Comparison of ENCODE assay signal across 8 cellular contexts in genomic region chr6:129730477-129731165, GRCh38. TPM values are rescaled to one million over a fixed set of nuclear protein-coding genes. Genes with fewer than 3 reads are reported as not detected.
DNase-seq lines count a peak whose midpoint lies in the region; ATAC-seq and TF ChIP-seq lines count a peak whose summit lies in the region.

No MANE protein-coding gene starts in this region.

- BruUV-seq in PC-3 (replicated peaks; lab: Mats Ljungman, UMichigan), result no TSS peak

- H3K9me3 ChIP-seq in PC-3 (ENCODE audit: low read length) (no peaks in the 10 kb centered on the region), neuron (ENCODE audit: low read length) (no peaks in the 10 kb centered on the region)

- no peaks in the 10 kb centered on the region for H3K79me2 ChIP-seq in PC-3 (ENCODE audit: low read length)

- TF ChIP-seq CTCF in PC-3 (conservative IDR thresholded peaks at IDR 0.05; ENCODE audit: low read depth, low read length), result peak; percentile 77

- H3K9me3 Mint-ChIP-seq in effector memory CD8-positive, alpha-beta T cell, result no peaks in the 10 kb centered on the region

- no peaks in the 10 kb centered on the region for H3K27me3 Mint-ChIP-seq in effector memory CD8-positive, alpha-beta T cell

- H3K27me3 ChIP-seq in PC-3 (ENCODE audit: low read length) (no peaks in the 10 kb centered on the region), neuron (ENCODE audit: insufficient read depth, low read length) (no peaks in the 10 kb centered on the region), H7 (ENCODE audit: control insufficient read depth, insufficient read depth, low read length) (no peaks in the 10 kb centered on the region)

- CTCF ChIA-PET in PC-3 (lab: Charles Lee), result interaction anchor here (1.2 kb wide), 1 partner anchor 132 kb away, joined by 4 read pairs; no protein-coding TSS in a partner anchor

- DNase-seq in activated CD8-positive, alpha-beta memory T cell treated with anti-CD3 and anti-CD28 coated beads, Interleukin-2, amount 50 U/mL, for 4 hours, result peak; percentile 18
- DNase-seq in activated CD8-positive, alpha-beta memory T cell treated with anti-CD3 and anti-CD28 coated beads, Interleukin-2, amount 50 U/mL, for 48 hours, result no peak
- peak; percentile 61 for DNase-seq in PC-3
- peak; percentile 31 to 46 (median 41) for DNase-seq in effector memory CD8-positive, alpha-beta T cell
- no peak for DNase-seq in H7
- no peak for DNase-seq in globus pallidus (ENCODE audit: low spot score)

- H2AFZ ChIP-seq in PC-3 (ENCODE audit: low read length), result peak overlapping the region; percentile 66
- H2AFZ ChIP-seq in neuron (ENCODE audit: low read depth, low read length), result peak overlapping the region; percentile 14

- peak overlapping the region in 1 of 2 donors; percentile 73 for H3K27ac Mint-ChIP-seq in effector memory CD8-positive, alpha-beta T cell

- peaks cover 9 to 10% of the 10 kb centered on the region in 2 donors for H3K4me1 Mint-ChIP-seq in effector memory CD8-positive, alpha-beta T cell (ENCODE audit: low read depth in 2 of 2)

- no peaks in the 10 kb centered on the region for H4K20me1 ChIP-seq in PC-3 (ENCODE audit: low read length)

- H3K4me1 ChIP-seq in PC-3 (ENCODE audit: insufficient read depth, low read length) (peaks cover 4% of the 10 kb centered on the region; the same call in 1 of the 2 replicates), neuron (ENCODE audit: insufficient read depth, low read length) (no peaks in the 10 kb centered on the region)

- POLR2A ChIA-PET in PC-3 (lab: Charles Lee; ENCODE audit: unreplicated experiment), result no interaction called here

- no peak overlapping the region for H3K4me3 ChIP-seq in PC-3 (ENCODE audit: low read length)
- no peak overlapping the region for H3K4me3 ChIP-seq in neuron (ENCODE audit: low read length)
- H3K4me3 ChIP-seq in H7 (ENCODE audit: insufficient read depth, low read depth, low read length), result no peak overlapping the region

- H3K27ac ChIP-seq in PC-3 (ENCODE audit: low read length), result no peak overlapping the region

- H3K36me3 Mint-ChIP-seq in effector memory CD8-positive, alpha-beta T cell (ENCODE audit: insufficient read depth), result no peaks in the 10 kb centered on the region

- H3F3A ChIP-seq in PC-3 (ENCODE audit: low read length, unreplicated experiment), result no peaks in the 10 kb centered on the region

- no peak overlapping the region for H3K4me3 Mint-ChIP-seq in effector memory CD8-positive, alpha-beta T cell

- H3K36me3 ChIP-seq in PC-3 (ENCODE audit: low read depth, low read length) (no peaks in the 10 kb centered on the region), neuron (ENCODE audit: insufficient read depth, low read length) (no peaks in the 10 kb centered on the region), H7 (replicated peaks; ENCODE audit: control insufficient read depth, insufficient read depth, low read length) (no peaks in the 10 kb centered on the region)

- peak overlapping the region; percentile 20; the same call in 1 of the 2 replicates for H3K4me2 ChIP-seq in PC-3 (ENCODE audit: low read length)

- no peak overlapping the region for H3K9ac ChIP-seq in PC-3 (ENCODE audit: low read length)

- intact Hi-C loops in PC-3 (cut with micrococcal nuclease), result loop anchor here (1.0 kb wide), 4 partner anchors 21 to 231 kb away; no protein-coding TSS in a partner anchor

- no peaks in the 10 kb centered on the region for H3K9me2 ChIP-seq in PC-3 (replicated peaks; ENCODE audit: low read length)

- ATAC-seq in HG02759 (IDR thresholded peaks at IDR 0.05; ENCODE audit: unreplicated experiment) (peak; percentile 66), PC-3 (peak; percentile 45; the same call in 1 of the 2 replicates)
- ATAC-seq in effector memory CD8-positive, alpha-beta T cell (replicated peaks), result peak; percentile 61

RNA-seq across cellular contexts. Expression of gene ARHGAP18, which starts 20.6 kb away (rescaled TPM):
- total RNA-seq in PC-3 (2014; rRNA removed), result 4.1 and 5.9 TPM in 2 replicates
- total RNA-seq in H7 (2014; rRNA removed; shearing (Covaris generic)), result 3.9 and 4.0 TPM in 2 replicates

Comparison
In these comparisons a context has a peak if more than half of its experiments do, and no peak if none do; other contexts are left out.
1. DNase-seq: peak in activated CD8-positive, alpha-beta memory T cell treated with anti-CD3 and anti-CD28 coated beads, Interleukin-2, amount 50 U/mL, for 4 hours (single experiment), PC-3 (single experiment) and effector memory CD8-positive, alpha-beta T cell (3 of 3); none in activated CD8-positive, alpha-beta memory T cell treated with anti-CD3 and anti-CD28 coated beads, Interleukin-2, amount 50 U/mL, for 48 hours (single experiment), H7 (single experiment) and globus pallidus (single experiment).
2. Peak in every context shown above with its lines, with median percentiles within 50 percentile points of each other: ATAC-seq.